1 cellular context compared by ENCODE assay signal in genomic region chr16:67028167-67028554, GRCh38.
TF ChIP-seq lines count a peak whose summit lies in the region.

No MANE protein-coding gene starts in this region.

TF ChIP-seq in GM12878, 131 proteins besides CTCF, POLR2A, EP300 and RAD21:
- TF ChIP-seq ZNF592 (IDR thresholded peaks at IDR 0.05) (no peak), GATAD2B (conservative IDR thresholded peaks at IDR 0.05; ENCODE audit: low read depth) (no peak)
